ENCODE assay signal across 13 cellular contexts in the genomic region with DNA sequence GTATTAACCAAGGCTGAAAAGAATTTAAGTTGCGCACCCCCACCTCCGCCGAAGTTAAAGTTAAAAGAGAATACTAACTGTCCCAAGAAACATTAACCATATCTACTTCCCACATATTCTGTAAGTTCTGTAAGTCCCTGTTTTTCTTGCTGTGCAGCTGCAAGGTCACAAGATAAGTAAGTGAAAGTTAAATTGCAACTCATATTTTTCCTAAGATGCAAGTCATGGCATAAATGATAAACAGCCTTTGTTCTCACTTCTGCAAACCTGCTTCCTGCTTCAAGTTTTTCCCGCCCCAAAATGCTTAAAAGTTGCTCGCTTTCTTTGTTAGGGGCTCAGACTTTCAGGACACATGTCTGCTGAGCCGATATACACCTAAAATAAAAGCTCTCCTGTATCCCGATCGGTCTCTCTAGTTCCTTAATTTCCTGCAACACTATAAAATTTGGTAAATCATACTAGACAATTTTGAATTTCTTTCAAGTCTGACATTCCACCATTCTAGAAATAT.
DNase-seq lines count a peak whose midpoint lies in the region; ATAC-seq lines count a peak whose summit lies in the region.
"Had no signal": no experiment of that assay in that cellular context is flagged by ENCODE, and none has a peak within 500 bp of the region (broad histone marks: within the 10 kb centered on the region; RNA-seq: fewer than 3 reads in every experiment).

No MANE protein-coding gene starts in this region.

- peaks cover 4% of the 10 kb centered on the region for H3K36me3 Mint-ChIP-seq in stimulated activated memory B cell treated with anti-CD40 and anti-IgM and Interleukin-4, amounts not matched to agents 10 μg/mL and 1 μg/mL and 100 μg/mL, for 72 hours
- H3K36me3 Mint-ChIP-seq: WTC11 had no signal

- no peaks in the 10 kb centered on the region for H3K27me3 Mint-ChIP-seq in stimulated activated memory B cell treated with anti-CD40 and anti-IgM and Interleukin-4, amounts not matched to agents 10 μg/mL and 1 μg/mL and 100 μg/mL, for 72 hours

- peak overlapping the region; percentile 77 for H3K27ac Mint-ChIP-seq in stimulated activated memory B cell treated with anti-CD40 and anti-IgM and Interleukin-4, amounts not matched to agents 10 μg/mL and 1 μg/mL and 100 μg/mL, for 72 hours
- H3K27ac Mint-ChIP-seq: activated T-cell treated with anti-CD3 and anti-CD28 coated beads, Interleukin-2, amount 50 U/mL, for 24 hours; nephron progenitor cell; WTC11 had no signal

- peak overlapping the region; percentile 75 for H3K4me3 Mint-ChIP-seq in stimulated activated memory B cell treated with anti-CD40 and anti-IgM and Interleukin-4, amounts not matched to agents 10 μg/mL and 1 μg/mL and 100 μg/mL, for 72 hours
- H3K4me3 Mint-ChIP-seq: activated T-cell treated with anti-CD3 and anti-CD28 coated beads, Interleukin-2, amount 50 U/mL, for 24 hours; nephron progenitor cell; WTC11 had no signal

- DNase-seq in NOMO-1 treated with DMSO at 0.1 percent for 48 hours (lab: John Stamatoyannopoulos, UW; ENCODE audit: unreplicated experiment) (peak; percentile 94), foreskin melanocyte (peak; percentile 32), iPS-NIHi7 (ENCODE audit: extremely low spot score) (no peak)
- DNase-seq in activated CD4-positive, alpha-beta T cell treated with anti-CD3 and anti-CD28 coated beads for 48 hours: no peak
- DNase-seq: activated T-cell treated with anti-CD3 and anti-CD28 coated beads, Interleukin-2, amount 50 U/mL, for 24 hours; DMS79; NCI-H187; nephron progenitor cell; stimulated activated CD8-positive, alpha-beta memory T cell treated with anti-CD3 and anti-CD28 coated beads, Interleukin-4, amount 100 ng/mL, for 48 hours had no signal

- H3K4me1 Mint-ChIP-seq in stimulated activated memory B cell treated with anti-CD40 and anti-IgM and Interleukin-4, amounts not matched to agents 10 μg/mL and 1 μg/mL and 100 μg/mL, for 72 hours: peaks cover 10% of the 10 kb centered on the region
- H3K4me1 Mint-ChIP-seq: nephron progenitor cell had no signal

- H3K9me3 Mint-ChIP-seq in stimulated activated memory B cell treated with anti-CD40 and anti-IgM and Interleukin-4, amounts not matched to agents 10 μg/mL and 1 μg/mL and 100 μg/mL, for 72 hours: peaks cover 3% of the 10 kb centered on the region
- H3K9me3 Mint-ChIP-seq: activated T-cell treated with anti-CD3 and anti-CD28 coated beads, Interleukin-2, amount 50 U/mL, for 24 hours; nephron progenitor cell; WTC11 had no signal

- ATAC-seq in GM19463 (IDR thresholded peaks at IDR 0.05; ENCODE audit: unreplicated experiment): peak; percentile 60
- peak; percentile 60 for ATAC-seq in stimulated activated memory B cell treated with anti-CD40 and anti-IgM and Interleukin-4, amounts not matched to agents 10 μg/mL and 1 μg/mL and 100 μg/mL, for 72 hours
- ATAC-seq in HG02885 (IDR thresholded peaks at IDR 0.05; ENCODE audit: poor library complexity, unreplicated experiment): no peak
- ATAC-seq: WTC11 had no signal

Comparison
In these comparisons a context has a peak if more than half of its experiments do, and no peak if none do; other contexts are left out.
1. DNase-seq: peak in NOMO-1 treated with DMSO at 0.1 percent for 48 hours (single experiment) and foreskin melanocyte (single experiment); none in iPS-NIHi7 (single experiment) and activated CD4-positive, alpha-beta T cell treated with anti-CD3 and anti-CD28 coated beads for 48 hours (single experiment).